26 cellular contexts compared by ENCODE assay signal in the genomic region with DNA sequence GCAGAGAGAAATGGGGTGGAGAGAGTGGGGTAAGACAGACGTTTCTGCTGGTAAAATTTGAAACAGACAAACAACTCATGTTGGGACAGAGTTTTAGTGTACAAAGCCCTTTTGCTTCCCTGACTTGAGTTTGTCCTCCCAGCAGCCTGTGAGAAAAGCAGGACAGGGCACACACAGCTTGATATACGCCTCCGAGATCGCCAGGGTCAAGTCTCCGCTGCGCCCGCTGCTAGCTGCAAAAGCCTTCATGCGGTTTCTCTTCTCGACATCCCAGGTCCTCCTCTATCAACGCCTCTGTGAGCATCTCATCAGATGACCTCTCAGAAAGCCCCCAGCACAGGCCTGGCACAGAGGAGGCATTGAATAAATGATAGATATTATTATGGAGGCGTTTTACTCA.
"Had no signal": no experiment of that assay in that cellular context is flagged by ENCODE, and none has a peak within 500 bp of the region (broad histone marks: within the 10 kb centered on the region; RNA-seq: fewer than 3 reads in every experiment).

No MANE protein-coding gene starts in this region.

- H3K36me3 Mint-ChIP-seq: activated naive CD8-positive, alpha-beta T cell treated with anti-CD3 and anti-CD28 coated beads for 36 hours had no signal

- H3K36me3 ChIP-seq: brain microvascular endothelial cell, cardiac muscle cell, MG63, Peyer's patch, SJSA1 had no signal

- H3K9ac ChIP-seq: KMS-11 had no signal

- H3K4me3 ChIP-seq: cardiac muscle cell, MG63, Peyer's patch, SJSA1 had no signal

- H3K4me1 ChIP-seq: Peyer's patch, SJSA1 had no signal

- H3K27me3 Mint-ChIP-seq: activated T-cell treated with anti-CD3 and anti-CD28 coated beads, Interleukin-2, amount 50 U/mL, for 24 hours had no signal

- H3K27ac ChIP-seq: brain microvascular endothelial cell, cardiac muscle cell, KMS-11, Peyer's patch, RWPE1, SJSA1 had no signal

- ATAC-seq: activated CD4-positive, CD25-positive, alpha-beta regulatory T cell treated with anti-CD3 and anti-CD28 coated beads, Interleukin-2, amount 50 U/mL, for 24 hours; SK-N-SH treated with all-trans-retinoic acid at 6 μM for 48 hours had no signal

- H3K27me3 ChIP-seq: Peyer's patch had no signal

- DNase-seq: activated CD4-positive, alpha-beta T cell treated with anti-CD3 and anti-CD28 coated beads for 48 hours; activated CD4-positive, alpha-beta T cell treated with anti-CD3 and anti-CD28 coated beads, Interleukin-2, amount 50 U/mL, for 48 hours; activated CD8-positive, alpha-beta memory T cell treated with anti-CD3 and anti-CD28 coated beads, Interleukin-2, amount 10 ng/mL, durations not matched to agents 7 days and 5 days; activated effector memory CD4-positive, alpha-beta T cell treated with anti-CD3 and anti-CD28 coated beads, Interleukin-2, amount 50 U/mL, for 16 hours; activated naive CD4-positive, alpha-beta T cell treated with Interleukin-2 at 50 U/mL for 16 hours; activated naive CD8-positive, alpha-beta T cell treated with anti-CD3 and anti-CD28 coated beads for 36 hours; activated T-cell treated with anti-CD3 and anti-CD28 coated beads, Interleukin-2, amount 50 U/mL, for 24 hours; brain microvascular endothelial cell; MG63; NCI-H1105; NCI-H1436; NCI-H1694 treated with DMSO at 0.1 percent for 48 hours; NCI-H2029 treated with DMSO at 0.1 percent for 48 hours; NCI-H345; NCI-H510A; NCI-H69; NK-92 treated with Interleukin-12 subunit alpha and Interleukin-12 subunit beta, amount 100 ng/mL, for 24 hours; Peyer's patch; Right ventricle myocardium superior; SW 1271 had no signal

- H3K4me2 ChIP-seq: KMS-11 had no signal

- H3K27ac Mint-ChIP-seq: activated CD8-positive, alpha-beta memory T cell treated with anti-CD3 and anti-CD28 coated beads, Interleukin-2, amount 10 ng/mL, durations not matched to agents 7 days and 5 days; activated naive CD8-positive, alpha-beta T cell treated with anti-CD3 and anti-CD28 coated beads for 36 hours; activated T-cell treated with anti-CD3 and anti-CD28 coated beads, Interleukin-2, amount 50 U/mL, for 24 hours had no signal

- H3K4me3 Mint-ChIP-seq: activated CD8-positive, alpha-beta memory T cell treated with anti-CD3 and anti-CD28 coated beads, Interleukin-2, amount 10 ng/mL, durations not matched to agents 7 days and 5 days; activated naive CD8-positive, alpha-beta T cell treated with anti-CD3 and anti-CD28 coated beads for 36 hours; activated T-cell treated with anti-CD3 and anti-CD28 coated beads, Interleukin-2, amount 50 U/mL, for 24 hours had no signal

- H3K9me3 Mint-ChIP-seq: activated naive CD8-positive, alpha-beta T cell treated with anti-CD3 and anti-CD28 coated beads for 36 hours; activated T-cell treated with anti-CD3 and anti-CD28 coated beads, Interleukin-2, amount 50 U/mL, for 24 hours had no signal

- H3K9me3 ChIP-seq: MG63, Peyer's patch, SJSA1 had no signal
